In genomic region chr11:97956904-97957303, GRCh38 we compare ENCODE assay signal across 27 cellular contexts.
"Had no signal": no experiment of that assay in that cellular context is flagged by ENCODE, and none has a peak within 500 bp of the region (broad histone marks: within the 10 kb centered on the region; RNA-seq: fewer than 3 reads in every experiment).

No MANE protein-coding gene starts in this region.

- H3K4me1 Mint-ChIP-seq: naive thymus-derived CD8-positive, alpha-beta T cell; nephron; neural crest cell; stimulated activated naive B cell treated with anti-CD40 and anti-IgM and Interleukin-4, amounts not matched to agents 10 μg/mL and 1 μg/mL and 100 μg/mL, for 72 hours had no signal

- H3K27ac ChIP-seq: hepatocyte, left lung, lower lobe of right lung, right atrium auricular region, right lobe of liver, skin epidermis, stomach, testis, thyroid gland, upper lobe of right lung had no signal

- H3K27me3 Mint-ChIP-seq: naive thymus-derived CD8-positive, alpha-beta T cell; progenitor cell of endocrine pancreas; stimulated activated naive B cell treated with anti-CD40 and anti-IgM and Interleukin-4, amounts not matched to agents 10 μg/mL and 1 μg/mL and 100 μg/mL, for 72 hours had no signal

- H3K4me1 ChIP-seq: left lung, lower lobe of right lung, right atrium auricular region, right lobe of liver, stomach, testis, thyroid gland, upper lobe of right lung had no signal

- H2AFZ ChIP-seq: hepatocyte had no signal

- H3K36me3 Mint-ChIP-seq: stimulated activated naive B cell treated with anti-CD40 and anti-IgM and Interleukin-4, amounts not matched to agents 10 μg/mL and 1 μg/mL and 100 μg/mL, for 72 hours had no signal

- H3K9me3 ChIP-seq: left lung, lower lobe of right lung, right atrium auricular region, right lobe of liver, stomach, testis, thyroid gland, upper lobe of right lung had no signal

- ATAC-seq: left colon; left lung; lower lobe of right lung; naive thymus-derived CD8-positive, alpha-beta T cell; right lobe of liver; stimulated activated naive B cell treated with anti-CD40 and anti-IgM and Interleukin-4, amounts not matched to agents 10 μg/mL and 1 μg/mL and 100 μg/mL, for 72 hours; stimulated activated naive CD8-positive, alpha-beta T cell treated with anti-CD3 and anti-CD28 coated beads, Interleukin-15, Interleukin-2, amounts not matched to agents 100 U/mL and 50 U/mL, for 24 hours; upper lobe of right lung had no signal

- H3K9me3 Mint-ChIP-seq: nephron, neural crest cell had no signal

- H3K36me3 ChIP-seq: left lung, lower lobe of right lung, right atrium auricular region, right lobe of liver, stomach, thyroid gland, upper lobe of right lung had no signal

- H3K4me3 ChIP-seq: hepatocyte, left lung, lower lobe of right lung, right atrium auricular region, right lobe of liver, skin epidermis, stomach, testis, thyroid gland, upper lobe of right lung had no signal

- H3K4me3 Mint-ChIP-seq: naive thymus-derived CD8-positive, alpha-beta T cell; nephron; neural crest cell; stimulated activated naive B cell treated with anti-CD40 and anti-IgM and Interleukin-4, amounts not matched to agents 10 μg/mL and 1 μg/mL and 100 μg/mL, for 72 hours had no signal

- DNase-seq: left colon; left lung; lower lobe of right lung; mammary epithelial cell; mesenchymal stem cell; naive thymus-derived CD8-positive, alpha-beta T cell; nucleus accumbens; right lobe of liver; stimulated activated CD4-positive, alpha-beta T cell treated with anti-CD3 and anti-CD28 coated beads, Interleukin-12 subunit alpha, Interleukin-12 subunit beta, amount 100 ng/mL, for 4 hours; stimulated activated CD4-positive, alpha-beta T cell treated with anti-CD3 and anti-CD28 coated beads, Interleukin-15, amount 100 ng/mL, for 24 hours; stimulated activated CD4-positive, alpha-beta T cell treated with anti-CD3 and anti-CD28 coated beads, Interleukin-2, amount 100 ng/mL, for 24 hours; stimulated activated CD4-positive, alpha-beta T cell treated with anti-CD3 and anti-CD28 coated beads, Interleukin-4, amount 100 ng/mL, for 1 hour; stimulated activated naive B cell treated with anti-CD40 and anti-IgM and Interleukin-4, amounts not matched to agents 10 μg/mL and 1 μg/mL and 100 μg/mL, for 72 hours; stimulated activated naive CD8-positive, alpha-beta T cell treated with anti-CD3 and anti-CD28 coated beads, Interleukin-15, Interleukin-2, amounts not matched to agents 100 U/mL and 50 U/mL, for 24 hours; stomach; testis; thyroid gland; trophoblast cell; upper lobe of right lung had no signal

- H3K4me2 ChIP-seq: hepatocyte had no signal

- H3K27me3 ChIP-seq: hepatocyte, left lung, right atrium auricular region, right lobe of liver, stomach, testis, thyroid gland, upper lobe of right lung had no signal

- H3K79me2 ChIP-seq: hepatocyte had no signal

- H3K27ac Mint-ChIP-seq: naive thymus-derived CD8-positive, alpha-beta T cell; nephron; progenitor cell of endocrine pancreas; stimulated activated naive B cell treated with anti-CD40 and anti-IgM and Interleukin-4, amounts not matched to agents 10 μg/mL and 1 μg/mL and 100 μg/mL, for 72 hours had no signal

- FAIRE-seq: keratinocyte, urothelium cell line had no signal
